ENCODE assay signal across 8 cellular contexts in genomic region chr18:23438046-23438377, GRCh38. TPM values are rescaled to one million over a fixed set of nuclear protein-coding genes. Genes with fewer than 3 reads are reported as not detected.
DNase-seq lines count a peak whose midpoint lies in the region; ATAC-seq and TF ChIP-seq lines count a peak whose summit lies in the region.

No MANE protein-coding gene starts in this region.

- H3K27ac ChIP-seq in right cardiac atrium (ENCODE audit: low read length) (no peak overlapping the region), spleen (peak overlapping the region; percentile 17 to 80 (median 66))

- H3K9me3 ChIP-seq in right cardiac atrium (ENCODE audit: control insufficient read depth, low read length) (no peaks in the 10 kb centered on the region), spleen (no peaks in the 10 kb centered on the region)

- DNase-seq in DMS79 treated with DMSO at 0.1 percent for 48 hours (lab: John Stamatoyannopoulos, UW) = peak; percentile 51
- no peak for DNase-seq in DMS79 (lab: John Stamatoyannopoulos, UW)
- no peak for DNase-seq in WTC11 (ENCODE audit: low spot score)
- no peak for DNase-seq in right cardiac atrium
- no peak for DNase-seq in spleen
- no peak for DNase-seq in T-helper 9 cell

- ATAC-seq in WTC11 (no peak), right cardiac atrium (no peak), HG03342 (IDR thresholded peaks at IDR 0.05; ENCODE audit: unreplicated experiment) (no peak), GM18867 (IDR thresholded peaks at IDR 0.05; ENCODE audit: unreplicated experiment) (no peak)

- H3K4me3 ChIP-seq in right cardiac atrium (ENCODE audit: low read length) (peak overlapping the region; percentile 53), spleen (peak overlapping the region; percentile 72 to 99 (median 94))

- H3K9me3 Mint-ChIP-seq in WTC11 = peaks cover 7% of the 10 kb centered on the region; the same call in 1 of the 2 replicates

- CTCF ChIA-PET in WTC11 (lab: Charles Lee) = interaction anchor here (1.0 kb wide), 1 partner anchor 26 kb away, joined by 3 read pairs; no protein-coding TSS in a partner anchor

- TF ChIP-seq POLR2A in spleen (IDR thresholded peaks at IDR 0.05) = no peak

- 36% methylated on average over 5 of the region's 5 CpGs for WGBS in right cardiac atrium
- WGBS in spleen, 5 donors = 30 to 42% (median 39%) methylated on average over 5 of the region's 5 CpGs

- H3K36me3 Mint-ChIP-seq in WTC11 = no peaks in the 10 kb centered on the region

- TF ChIP-seq CTCF in WTC11 (IDR thresholded peaks at IDR 0.05) (no peak), spleen (IDR thresholded peaks at IDR 0.05 in 8 of 11, conservative IDR thresholded peaks at IDR 0.05 in 3 of 11) (no peak)

- H3K4me3 Mint-ChIP-seq in WTC11 = peak overlapping the region; percentile 96

- H3K4me1 Mint-ChIP-seq in WTC11 = peaks cover 7% of the 10 kb centered on the region

- H3K27me3 Mint-ChIP-seq in WTC11 (ENCODE audit: low read depth) = peaks cover 11% of the 10 kb centered on the region

- no peaks in the 10 kb centered on the region for H3K36me3 ChIP-seq in spleen

- H3K27me3 ChIP-seq in right cardiac atrium (ENCODE audit: control insufficient read depth, insufficient read depth) (no peaks in the 10 kb centered on the region), spleen (replicated peaks in 1 of 7) (no peaks in the 10 kb centered on the region)

- H3K27ac Mint-ChIP-seq in WTC11 = no peak overlapping the region

- POLR2A ChIA-PET in WTC11 (lab: Charles Lee) = no interaction called here

- H3K4me1 ChIP-seq in right cardiac atrium (ENCODE audit: control insufficient read depth, insufficient read depth, low read length) = no peaks in the 10 kb centered on the region
- H3K4me1 ChIP-seq in spleen = peaks cover 4 to 36% (median 23%) of the 10 kb centered on the region in 6 donors

- intact Hi-C loops in right cardiac atrium (cut with DNase I) = no loop called here
- intact Hi-C loops in spleen (cut with DNase I; ENCODE audit: low total_unique reads) = no loop called here

TF ChIP-seq in WTC11, 78 proteins besides CTCF, POLR2A, EP300 and RAD21:
- no peak for TF ChIP-seq TEAD1 (CRISPR knock-in tag; IDR thresholded peaks at IDR 0.05)
- no peak for TF ChIP-seq ZNF219 (CRISPR knock-in tag; IDR thresholded peaks at IDR 0.05; ENCODE audit: borderline replicate concordance)
TF ChIP-seq in WTC11: peak in this region for 0.

RNA-seq across cellular contexts. Expression of gene RIOK3, which starts 15.1 kb away (rescaled TPM):
- total RNA-seq in WTC11 (2021) (19.4 to 23.6 TPM (median 23.1 TPM) in 3 replicates), right cardiac atrium (10 to 100 TPM; 49.0 to 52.3 (median 50.8) TPM), spleen (10 to 100 TPM; 57.6 to 96.1 (median 71.3) TPM)
- polyA plus RNA-seq in right cardiac atrium (31.3 TPM), spleen (10 to 100 TPM; 33.0 to 41.4 (median 39.3) TPM)
